ENCODE assay signal across 13 cellular contexts in genomic region chr4:158781963-158782362, GRCh38. TPM values are rescaled to one million over a fixed set of nuclear protein-coding genes. Genes with fewer than 3 reads are reported as not detected.
DNase-seq lines count a peak whose midpoint lies in the region; TF ChIP-seq lines count a peak whose summit lies in the region.
"Had no signal": no experiment of that assay in that cellular context is flagged by ENCODE, and none has a peak within 500 bp of the region (broad histone marks: within the 10 kb centered on the region; RNA-seq: fewer than 3 reads in every experiment).

No MANE protein-coding gene starts in this region.

- peak overlapping the region; percentile 67 for H3K27ac ChIP-seq in left ventricle myocardium inferior (replicated peaks)
- peak overlapping the region; percentile 60 for H3K27ac ChIP-seq in brain microvascular endothelial cell
- no peak overlapping the region for H3K27ac ChIP-seq in mesendoderm (ENCODE audit: low read depth, low read length)
- no peak overlapping the region for H3K27ac ChIP-seq in OCI-LY7 (ENCODE audit: low read depth, low read length, poor library complexity, severe bottlenecking)
- H3K27ac ChIP-seq: neutrophil had no signal

- H3K9me2 ChIP-seq in OCI-LY7 (ENCODE audit: insufficient read depth, low read length), result no peaks in the 10 kb centered on the region

- H3K9me3 ChIP-seq in left ventricle myocardium inferior (replicated peaks) (no peaks in the 10 kb centered on the region), OCI-LY7 (ENCODE audit: low read length) (no peaks in the 10 kb centered on the region)
- H3K9me3 ChIP-seq: neutrophil had no signal

- no peaks in the 10 kb centered on the region for H4K20me1 ChIP-seq in OCI-LY7 (ENCODE audit: insufficient read depth, low read length)

- CTCF ChIA-PET in OCI-LY7 (lab: Charles Lee; ENCODE audit: unreplicated experiment), result no interaction called here

- no peak overlapping the region for H3K23ac ChIP-seq in mesendoderm (ENCODE audit: low read length)

- TF ChIP-seq CTCF in left ventricle myocardium inferior (IDR thresholded peaks at IDR 0.05; ENCODE audit: borderline replicate concordance) (no peak), brain microvascular endothelial cell (IDR thresholded peaks at IDR 0.05; ENCODE audit: low read depth, low read length, missing control alignments) (no peak), OCI-LY7 (conservative IDR thresholded peaks at IDR 0.05; ENCODE audit: low read length) (no peak)

- no TSS peak for BruUV-seq in OCI-LY7 (replicated peaks; lab: Mats Ljungman, UMichigan)

- intact Hi-C loops in left ventricle myocardium inferior (cut with micrococcal nuclease) (no loop called here), cardiac septum (cut with DNase I) (no loop called here), OCI-LY7 (cut with micrococcal nuclease; ENCODE audit: unreplicated experiment) (no loop called here)

- no peak overlapping the region for H2AK5ac ChIP-seq in mesendoderm (ENCODE audit: low read length)

- H3K27me3 ChIP-seq in left ventricle myocardium inferior (ENCODE audit: low read depth), result no peaks in the 10 kb centered on the region
- H3K27me3 ChIP-seq in brain microvascular endothelial cell (replicated peaks), result no peaks in the 10 kb centered on the region
- no peaks in the 10 kb centered on the region for H3K27me3 ChIP-seq in mesendoderm (ENCODE audit: insufficient read depth, low read length, poor library complexity)
- H3K27me3 ChIP-seq: neutrophil had no signal

- no peak overlapping the region for H3K4me3 ChIP-seq in left ventricle myocardium inferior
- H3K4me3 ChIP-seq in brain microvascular endothelial cell (ENCODE audit: low read depth, low read length), result no peak overlapping the region
- no peak overlapping the region for H3K4me3 ChIP-seq in mesendoderm (ENCODE audit: low read length)
- no peak overlapping the region for H3K4me3 ChIP-seq in OCI-LY7 (ENCODE audit: low read depth, low read length, poor library complexity, severe bottlenecking)

- in situ Hi-C loops in brain microvascular endothelial cell (cut with HindIII; ENCODE audit: low pct_ligation_motif_present, low sequenced_read_pairs), result no loop called here

- H3K4me1 ChIP-seq in left ventricle myocardium inferior (peaks cover 90% of the 10 kb centered on the region), mesendoderm (ENCODE audit: control insufficient read depth, low read depth, low read length) (peaks cover 2% of the 10 kb centered on the region), OCI-LY7 (ENCODE audit: insufficient read depth, low read length, poor library complexity, severe bottlenecking) (peaks cover 13% of the 10 kb centered on the region)

- H2BK120ac ChIP-seq in mesendoderm (ENCODE audit: low read depth, low read length), result peak overlapping the region; percentile 28

- H4K8ac ChIP-seq in mesendoderm (ENCODE audit: low read depth, low read length), result no peak overlapping the region

- no peak overlapping the region for H2BK15ac ChIP-seq in mesendoderm (replicated peaks; ENCODE audit: low read depth)

- H3K56ac ChIP-seq in mesendoderm (ENCODE audit: low read length), result no peak overlapping the region

- H3K4me2 ChIP-seq in mesendoderm (ENCODE audit: low read length) (no peak overlapping the region), OCI-LY7 (ENCODE audit: low read length) (no peak overlapping the region)

- POLR2A ChIA-PET in OCI-LY7 (lab: Charles Lee), result interaction anchor here (0.6 to 1.0 kb wide), 3 partner anchors 9 to 1001 kb away, joined by 3 to 4 read pairs (median 3); no protein-coding TSS in a partner anchor

- WGBS in mesendoderm (ENCODE audit: extremely low coverage, insufficient coverage, low lambda C conversion rate), result no CpG with 5 or more reads among the region's 1 CpG

- H3K4ac ChIP-seq in mesendoderm (ENCODE audit: low read depth, low read length), result peak overlapping the region; percentile 55

- H4K5ac ChIP-seq in mesendoderm (ENCODE audit: low read length), result no peak overlapping the region

- H3K79me2 ChIP-seq in mesendoderm (ENCODE audit: control insufficient read depth, insufficient read depth, low read length) (no peaks in the 10 kb centered on the region), OCI-LY7 (ENCODE audit: insufficient read depth, low read depth, low read length) (no peaks in the 10 kb centered on the region)

- DNase-seq in left ventricle myocardium inferior (no peak), cardiac septum (ENCODE audit: low spot score) (no peak), brain microvascular endothelial cell (no peak), mesendoderm (peak; percentile 56), kidney tubule cell (ENCODE audit: low spot score) (no peak), OCI-LY7 (ENCODE audit: low spot score) (no peak)
- DNase-seq in stimulated activated CD4-positive, alpha-beta T cell treated with anti-CD3 and anti-CD28 coated beads, Interleukin-4, amount 100 ng/mL, for 1 hour, result no peak
- DNase-seq in stimulated activated CD4-positive, alpha-beta T cell treated with anti-CD3 and anti-CD28 coated beads, Interleukin-4, amount 100 ng/mL, for 24 hours, result no peak
- DNase-seq: activated naive CD4-positive, alpha-beta T cell treated with Interleukin-2 at 50 U/mL for 16 hours; hippocampal formation; MM.1S; stimulated activated CD4-positive, alpha-beta T cell treated with anti-CD3 and anti-CD28 coated beads, Interleukin-12 subunit alpha, Interleukin-12 subunit beta, amount 100 ng/mL, for 4 hours had no signal

- H3K18ac ChIP-seq in mesendoderm (ENCODE audit: low read length), result peak overlapping the region; percentile 80

- H3K36me3 ChIP-seq in left ventricle myocardium inferior (no peaks in the 10 kb centered on the region), brain microvascular endothelial cell (replicated peaks) (no peaks in the 10 kb centered on the region), mesendoderm (ENCODE audit: control insufficient read depth, insufficient read depth, low read length) (no peaks in the 10 kb centered on the region), OCI-LY7 (ENCODE audit: insufficient read depth, low read length) (no peaks in the 10 kb centered on the region)
- H3K36me3 ChIP-seq: neutrophil had no signal

- H3K9ac ChIP-seq in mesendoderm (ENCODE audit: low read length), result no peak overlapping the region

- H2BK5ac ChIP-seq in mesendoderm (ENCODE audit: low read length), result no peak overlapping the region

- H3K79me1 ChIP-seq in mesendoderm (ENCODE audit: low read length), result peaks cover 2% of the 10 kb centered on the region

- no peak overlapping the region for H2AFZ ChIP-seq in OCI-LY7 (ENCODE audit: low read length)

RNA-seq across cellular contexts. Expression of gene FNIP2, which starts 13.1 kb away (rescaled TPM):
- 44.0 TPM for total RNA-seq in left ventricle myocardium inferior
- 38.5 TPM for total RNA-seq in cardiac septum
- polyA plus RNA-seq in mesendoderm (2013, experiment 1 of 2), result 5.1 TPM
- polyA plus RNA-seq in mesendoderm (2013, experiment 2 of 2), result 4.9 TPM
- 0.09 and 0.15 TPM in 2 replicates for total RNA-seq in OCI-LY7 (2014; rRNA removed; shearing (Covaris generic))
- 1.0 and 1.2 TPM in 2 replicates for total RNA-seq in OCI-LY7 (2022)

RNA-seq across cellular contexts. Expression of gene PPID, which starts 58.8 kb away (rescaled TPM):
- total RNA-seq in left ventricle myocardium inferior (39.2 TPM), cardiac septum (31.9 TPM), OCI-LY7 (2022) (21.2 and 25.0 TPM in 2 replicates)
- polyA plus RNA-seq in mesendoderm (2013, experiment 1 of 2), result 60.3 TPM
- 60.1 TPM for polyA plus RNA-seq in mesendoderm (2013, experiment 2 of 2)
- total RNA-seq in OCI-LY7 (2014; rRNA removed; shearing (Covaris generic)), result 27.3 and 29.9 TPM in 2 replicates

Comparison
In these comparisons a context has a peak if more than half of its experiments do, and no peak if none do; other contexts are left out.
1. H3K27ac ChIP-seq: peak in left ventricle myocardium inferior (single experiment) and brain microvascular endothelial cell (single experiment); none in mesendoderm (single experiment) and OCI-LY7 (single experiment).
2. RNA of gene FNIP2, which starts 13.1 kb away (total RNA-seq): 44.0 TPM in left ventricle myocardium inferior (single experiment) and 38.5 TPM in cardiac septum (single experiment); 0.09 to 1.2 TPM in OCI-LY7; every median in the first group is over 10 times any median in the second.